In the genomic region with DNA sequence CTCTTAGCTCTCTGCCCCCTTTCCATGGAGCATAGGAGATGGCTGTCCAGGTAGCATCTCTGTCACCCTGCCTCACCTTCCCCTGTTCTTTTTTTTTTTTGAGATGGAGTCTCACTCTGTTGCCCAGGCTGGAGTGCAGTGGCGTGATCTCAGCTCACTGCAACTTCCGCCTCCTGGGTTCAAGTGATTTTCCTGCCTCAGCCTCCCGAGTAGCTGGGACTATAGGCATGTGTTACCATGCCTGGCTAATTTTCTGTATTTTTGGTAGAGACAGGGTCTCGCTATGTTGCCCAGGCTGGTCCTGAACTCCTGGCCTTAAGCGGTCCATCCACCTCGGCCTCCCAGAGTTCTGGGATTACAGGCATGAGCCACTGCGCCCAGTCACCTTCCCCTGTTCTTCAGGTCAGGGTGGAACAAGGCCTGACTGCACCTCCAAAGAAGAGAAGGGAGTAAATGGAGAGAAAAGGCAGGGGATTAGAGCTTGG, we compare ENCODE assay signal across 10 cellular contexts. TPM values are rescaled to one million over a fixed set of nuclear protein-coding genes. Genes with fewer than 3 reads are reported as not detected.
DNase-seq lines count a peak whose midpoint lies in the region; TF ChIP-seq lines count a peak whose summit lies in the region.
"Not testable (repeated sequence)": the region's sequence is repeated elsewhere in the genome, so short reads cannot be mapped to it uniquely, and the experiment has no call there.
"Had no signal": no experiment of that assay in that cellular context is flagged by ENCODE, and none has a peak within 500 bp of the region (broad histone marks: within the 10 kb centered on the region; RNA-seq: fewer than 3 reads in every experiment).

No MANE protein-coding gene starts in this region.

- DNase-seq in activated CD4-positive, alpha-beta T cell treated with anti-CD3 and anti-CD28 coated beads, Interleukin-2, amount 10 ng/mL, durations not matched to agents 7 days and 5 days; endothelial cell (ENCODE audit: low spot score); mesothelial cell of epicardium (ENCODE audit: low spot score in 2 of 2, unreplicated experiment in 2 of 2); neural crest cell (ENCODE audit: low read depth, low spot score); type B pancreatic cell (ENCODE audit: extremely low spot score, unreplicated experiment): not testable (repeated sequence)

- not testable (repeated sequence) for H3K27ac ChIP-seq in BLaER1
- peak overlapping the region; percentile 5 for H3K27ac ChIP-seq in HUES48 (ENCODE audit: low read depth, low read length)

- not testable (repeated sequence) for H3K4me3 ChIP-seq in BLaER1; HUES48 (ENCODE audit: low read depth, low read length)

- H3K4me1 ChIP-seq in BLaER1 (peaks cover 54% of the 10 kb centered on the region), HUES48 (ENCODE audit: control insufficient read depth, insufficient read depth, low read length) (peaks cover 46% of the 10 kb centered on the region)

- H3K9ac ChIP-seq in BLaER1; HUES48 (ENCODE audit: low read depth, low read length): not testable (repeated sequence)

- H3K27me3 ChIP-seq in BLaER1; HUES48 (ENCODE audit: control insufficient read depth, insufficient read depth, low read length): not testable (repeated sequence)

- H3K4me2 ChIP-seq in BLaER1 = peak overlapping the region; percentile 32; the same call in 1 of the 2 replicates

- H3K4me3 Mint-ChIP-seq in activated CD4-positive, alpha-beta T cell treated with anti-CD3 and anti-CD28 coated beads, Interleukin-2, amount 10 ng/mL, durations not matched to agents 7 days and 5 days; mesothelial cell of epicardium; type B pancreatic cell: not testable (repeated sequence)
- H3K4me3 Mint-ChIP-seq in endothelial cell (ENCODE audit: unreplicated experiment) = peak overlapping the region; percentile 56
- peak overlapping the region; percentile 42 for H3K4me3 Mint-ChIP-seq in neural crest cell

- H3K27ac Mint-ChIP-seq in activated CD4-positive, alpha-beta T cell treated with anti-CD3 and anti-CD28 coated beads, Interleukin-2, amount 10 ng/mL, durations not matched to agents 7 days and 5 days = peak overlapping the region; percentile 58
- H3K27ac Mint-ChIP-seq in endothelial cell (ENCODE audit: unreplicated experiment) (peak overlapping the region; percentile 67), mesothelial cell of epicardium (peak overlapping the region; percentile 71), type B pancreatic cell (peak overlapping the region; percentile 34)
- H3K27ac Mint-ChIP-seq in neural crest cell (ENCODE audit: unreplicated experiment) = not testable (repeated sequence)

- H4K20me1 ChIP-seq in BLaER1 = peaks cover 56% of the 10 kb centered on the region

- H3K27me3 Mint-ChIP-seq in activated CD4-positive, alpha-beta T cell treated with anti-CD3 and anti-CD28 coated beads, Interleukin-2, amount 10 ng/mL, durations not matched to agents 7 days and 5 days = peaks cover 11% of the 10 kb centered on the region
- H3K27me3 Mint-ChIP-seq in endothelial cell (ENCODE audit: unreplicated experiment) (peaks cover 11% of the 10 kb centered on the region), neural crest cell (ENCODE audit: low read depth) (peaks cover 12% of the 10 kb centered on the region)
- H3K27me3 Mint-ChIP-seq in mesothelial cell of epicardium (ENCODE audit: low read depth); type B pancreatic cell: not testable (repeated sequence)

- H3K36me3 Mint-ChIP-seq in activated CD4-positive, alpha-beta T cell treated with anti-CD3 and anti-CD28 coated beads, Interleukin-2, amount 10 ng/mL, durations not matched to agents 7 days and 5 days (ENCODE audit: low read depth); neural crest cell (ENCODE audit: low read depth): not testable (repeated sequence)
- H3K36me3 Mint-ChIP-seq in endothelial cell (ENCODE audit: low read depth, unreplicated experiment) = peaks cover 27% of the 10 kb centered on the region
- peaks cover 13% of the 10 kb centered on the region for H3K36me3 Mint-ChIP-seq in mesothelial cell of epicardium
- peaks cover 26% of the 10 kb centered on the region for H3K36me3 Mint-ChIP-seq in type B pancreatic cell

- not testable (repeated sequence) for TF ChIP-seq CTCF in endothelial cell (IDR thresholded peaks at IDR 0.05; ENCODE audit: unreplicated experiment); mesothelial cell of epicardium (IDR thresholded peaks at IDR 0.05; ENCODE audit: unreplicated experiment); neural crest cell (conservative IDR thresholded peaks at IDR 0.05); type B pancreatic cell (conservative IDR thresholded peaks at IDR 0.05)

- H3K4me1 Mint-ChIP-seq in activated CD4-positive, alpha-beta T cell treated with anti-CD3 and anti-CD28 coated beads, Interleukin-2, amount 10 ng/mL, durations not matched to agents 7 days and 5 days = not testable (repeated sequence)
- H3K4me1 Mint-ChIP-seq in endothelial cell (ENCODE audit: unreplicated experiment) (peaks cover 45% of the 10 kb centered on the region), mesothelial cell of epicardium (peaks cover 42% of the 10 kb centered on the region), neural crest cell (peaks cover 62% of the 10 kb centered on the region), type B pancreatic cell (ENCODE audit: unreplicated experiment) (peaks cover 34% of the 10 kb centered on the region)

- CTCF ChIA-PET in activated CD4-positive, alpha-beta T cell treated with anti-CD3 and anti-CD28 coated beads, Interleukin-2, amount 10 ng/mL, durations not matched to agents 7 days and 5 days (lab: Charles Lee) = interaction anchor here (0.7 to 1.4 kb wide), 2 partner anchors 22 to 58 kb away, joined by 3 read pairs; no protein-coding TSS in a partner anchor

- not testable (repeated sequence) for H3K9me3 Mint-ChIP-seq in activated CD4-positive, alpha-beta T cell treated with anti-CD3 and anti-CD28 coated beads, Interleukin-2, amount 10 ng/mL, durations not matched to agents 7 days and 5 days; endothelial cell (ENCODE audit: unreplicated experiment); mesothelial cell of epicardium; neural crest cell; type B pancreatic cell

- H3K9me3 ChIP-seq in BLaER1; HUES48 (ENCODE audit: control insufficient read depth, insufficient read depth, low read length): not testable (repeated sequence)

- POLR2A ChIA-PET in activated CD4-positive, alpha-beta T cell treated with anti-CD3 and anti-CD28 coated beads, Interleukin-2, amount 10 ng/mL, durations not matched to agents 7 days and 5 days (lab: Charles Lee) = not testable (repeated sequence)

- H3K36me3 ChIP-seq in BLaER1 = peaks cover 36% of the 10 kb centered on the region
- peaks cover 27% of the 10 kb centered on the region for H3K36me3 ChIP-seq in HUES48 (ENCODE audit: control insufficient read depth, insufficient read depth, low read length)

RNA-seq across cellular contexts. Expression of gene RAB25, which starts 10.4 kb away (rescaled TPM):
- under 1 TPM in 1 of 2 experiments, not detected in 1; 0.50 TPM for total RNA-seq in activated CD4-positive, alpha-beta T cell treated with anti-CD3 and anti-CD28 coated beads, Interleukin-2, amount 10 ng/mL, durations not matched to agents 7 days and 5 days
- total RNA-seq in endothelial cell (ENCODE audit: unreplicated experiment) (1.6 TPM), mesothelial cell of epicardium (51.1 to 52.6 TPM (median 51.2 TPM) in 3 replicates), neural crest cell (not detected in 2 replicates), type B pancreatic cell (ENCODE audit: low replicate concordance) (97.9 and 294 TPM in 2 replicates)
- total RNA-seq: CD8-positive, alpha-beta memory T cell; G401 had no signal

RNA-seq across cellular contexts. Expression of gene MEX3A, which starts 10.9 kb away (rescaled TPM):
- under 1 TPM; 0.02 to 0.05 TPM for total RNA-seq in activated CD4-positive, alpha-beta T cell treated with anti-CD3 and anti-CD28 coated beads, Interleukin-2, amount 10 ng/mL, durations not matched to agents 7 days and 5 days
- total RNA-seq in endothelial cell (ENCODE audit: unreplicated experiment) (63.9 TPM), mesothelial cell of epicardium (107 to 112 TPM (median 112 TPM) in 3 replicates), neural crest cell (114 and 120 TPM in 2 replicates), type B pancreatic cell (ENCODE audit: low replicate concordance) (31.0 and 61.9 TPM in 2 replicates)
- total RNA-seq: CD4-positive, CD25-positive, alpha-beta regulatory T cell had no signal

RNA-seq across cellular contexts. Expression of gene LAMTOR2, which starts 16.8 kb away (rescaled TPM):
- 10 to 100 TPM; 41.3 to 61.0 TPM for total RNA-seq in activated CD4-positive, alpha-beta T cell treated with anti-CD3 and anti-CD28 coated beads, Interleukin-2, amount 10 ng/mL, durations not matched to agents 7 days and 5 days
- total RNA-seq in endothelial cell (ENCODE audit: unreplicated experiment) = 82.4 TPM
- total RNA-seq in mesothelial cell of epicardium = 39.2 to 43.4 TPM (median 39.5 TPM) in 3 replicates
- total RNA-seq in neural crest cell = 49.4 and 55.6 TPM in 2 replicates
- total RNA-seq in type B pancreatic cell (ENCODE audit: low replicate concordance) = 55.6 and 60.9 TPM in 2 replicates

RNA-seq across cellular contexts. Expression of gene UBQLN4, which starts 17.8 kb away (rescaled TPM):
- total RNA-seq in activated CD4-positive, alpha-beta T cell treated with anti-CD3 and anti-CD28 coated beads, Interleukin-2, amount 10 ng/mL, durations not matched to agents 7 days and 5 days = 10 to 100 TPM; 30.8 to 34.0 TPM
- total RNA-seq in endothelial cell (ENCODE audit: unreplicated experiment) (47.6 TPM), mesothelial cell of epicardium (61.2 to 66.7 TPM (median 61.9 TPM) in 3 replicates), neural crest cell (70.4 and 78.0 TPM in 2 replicates), type B pancreatic cell (ENCODE audit: low replicate concordance) (40.3 and 54.5 TPM in 2 replicates)

RNA-seq across cellular contexts. Expression of gene LMNA, which starts 43.1 kb away (rescaled TPM):
- total RNA-seq in activated CD4-positive, alpha-beta T cell treated with anti-CD3 and anti-CD28 coated beads, Interleukin-2, amount 10 ng/mL, durations not matched to agents 7 days and 5 days = 10 to 100 TPM; 38.3 to 43.5 TPM
- total RNA-seq in endothelial cell (ENCODE audit: unreplicated experiment) (35.8 TPM), mesothelial cell of epicardium (91.7 to 96.9 TPM (median 92.4 TPM) in 3 replicates), neural crest cell (51.0 and 51.7 TPM in 2 replicates), type B pancreatic cell (ENCODE audit: low replicate concordance) (141 and 400 TPM in 2 replicates)

Comparison
In these comparisons a context has a peak if more than half of its experiments do, and no peak if none do; other contexts are left out.
1. RNA of gene RAB25, which starts 10.4 kb away (total RNA-seq): 97.9 to 294 TPM in type B pancreatic cell and 51.1 to 52.6 TPM in mesothelial cell of epicardium; 1.6 TPM in endothelial cell (single experiment), 0.50 TPM in activated CD4-positive, alpha-beta T cell treated with anti-CD3 and anti-CD28 coated beads, Interleukin-2, amount 10 ng/mL, durations not matched to agents 7 days and 5 days and not detected in neural crest cell; every median in the first group is over 10 times any median in the second.
2. RNA of gene MEX3A, which starts 10.9 kb away (total RNA-seq): 114 to 120 TPM in neural crest cell, 107 to 112 TPM in mesothelial cell of epicardium, 63.9 TPM in endothelial cell (single experiment) and 31.0 to 61.9 TPM in type B pancreatic cell; 0.02 to 0.05 TPM in activated CD4-positive, alpha-beta T cell treated with anti-CD3 and anti-CD28 coated beads, Interleukin-2, amount 10 ng/mL, durations not matched to agents 7 days and 5 days; every median in the first group is over 10 times any median in the second.